In the genomic region with DNA sequence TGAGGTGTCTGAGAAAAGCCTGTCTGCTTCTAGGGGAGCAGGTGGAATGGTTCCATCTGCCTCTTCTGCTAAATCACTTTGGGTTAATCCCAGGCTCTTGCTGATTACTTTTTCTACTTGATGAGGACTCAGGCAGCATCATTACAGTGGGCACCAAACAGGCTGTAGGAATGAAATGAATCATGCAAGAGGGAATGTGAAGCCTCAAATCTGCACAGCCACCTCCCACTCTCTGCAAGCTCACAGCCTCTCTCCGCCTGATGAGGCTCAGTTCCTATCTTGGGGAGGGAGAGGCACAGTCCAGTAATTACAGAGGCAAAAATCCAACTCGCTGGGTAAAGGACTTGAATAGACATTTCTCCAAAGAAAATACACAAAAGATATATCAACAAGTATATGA, we compare ENCODE assay signal across 16 cellular contexts. TPM values are rescaled to one million over a fixed set of nuclear protein-coding genes. Genes with fewer than 3 reads are reported as not detected.
DNase-seq lines count a peak whose midpoint lies in the region; ATAC-seq and TF ChIP-seq lines count a peak whose summit lies in the region.
"Had no signal": no experiment of that assay in that cellular context is flagged by ENCODE, and none has a peak within 500 bp of the region (broad histone marks: within the 10 kb centered on the region; RNA-seq: fewer than 3 reads in every experiment).

No MANE protein-coding gene starts in this region.

- TF ChIP-seq POLR2A in gastroesophageal sphincter (IDR thresholded peaks at IDR 0.05) (no peak), transverse colon (IDR thresholded peaks at IDR 0.05) (no peak)

- no peak for TF ChIP-seq EP300 in gastroesophageal sphincter (IDR thresholded peaks at IDR 0.05)
- no peak for TF ChIP-seq EP300 in transverse colon (IDR thresholded peaks at IDR 0.05; ENCODE audit: low read depth)

- peak overlapping the region; percentile 36 for H3K4me3 ChIP-seq in adipocyte (ENCODE audit: low read length)
- no peak overlapping the region for H3K4me3 ChIP-seq in gastroesophageal sphincter
- H3K4me3 ChIP-seq in skeletal muscle cell (ENCODE audit: low read depth, low read length) = no peak overlapping the region
- no peak overlapping the region for H3K4me3 ChIP-seq in transverse colon
- H3K4me3 ChIP-seq: hepatocyte had no signal

- H3K9me3 ChIP-seq in adipocyte (ENCODE audit: control insufficient read depth, low read length) (no peaks in the 10 kb centered on the region), gastroesophageal sphincter (no peaks in the 10 kb centered on the region), transverse colon (no peaks in the 10 kb centered on the region)

- peak overlapping the region; percentile 32 for H3K9ac ChIP-seq in adipocyte (ENCODE audit: low read length)
- H3K9ac ChIP-seq: parathyroid adenoma had no signal

- peaks cover 56% of the 10 kb centered on the region for H3K4me1 ChIP-seq in adipocyte (ENCODE audit: control insufficient read depth, insufficient read depth, low read length)
- peaks cover 0 to 21% (median 6%) of the 10 kb centered on the region in 3 donors for H3K4me1 ChIP-seq in gastroesophageal sphincter
- H3K4me1 ChIP-seq in transverse colon = no peaks in the 10 kb centered on the region
- H3K4me1 ChIP-seq: parathyroid adenoma had no signal

- H3K36me3 ChIP-seq in adipocyte (ENCODE audit: control insufficient read depth, insufficient read depth, low read length, severe bottlenecking) = no peaks in the 10 kb centered on the region
- H3K36me3 ChIP-seq in gastroesophageal sphincter = peaks cover 0 to 12% of the 10 kb centered on the region in 2 donors
- no peaks in the 10 kb centered on the region for H3K36me3 ChIP-seq in transverse colon

- DNase-seq in Daoy (ENCODE audit: low read depth) = peak; percentile 28
- peak; percentile 24 for DNase-seq in adipocyte (ENCODE audit: low read depth)
- peak; percentile 31 for DNase-seq in skeletal muscle cell (ENCODE audit: low read depth)
- no peak for DNase-seq in NCI-H345 treated with DMSO at 0.1 percent for 48 hours (lab: John Stamatoyannopoulos, UW; ENCODE audit: unreplicated experiment)
- DNase-seq in NCI-H146 treated with DMSO at 0.1 percent for 48 hours (lab: John Stamatoyannopoulos, UW; ENCODE audit: unreplicated experiment) = no peak
- DNase-seq in transverse colon = no peak
- DNase-seq: activated naive CD4-positive, alpha-beta T cell treated with anti-CD3 and anti-CD28 coated beads, Interleukin-2, amount 10 ng/mL, durations not matched to agents 7 days and 5 days; CD8-positive, alpha-beta memory T cell; NCI-H446 treated with DMSO at 0.1 percent for 48 hours; stimulated activated CD4-positive, alpha-beta T cell treated with anti-CD3 and anti-CD28 coated beads, Interleukin-2, amount 100 ng/mL, for 48 hours had no signal

- H3K27ac ChIP-seq in gastroesophageal sphincter (peak overlapping the region in 2 of 4 donors; percentile 11 to 35), transverse colon (no peak overlapping the region)
- H3K27ac ChIP-seq: hepatocyte, parathyroid adenoma had no signal

- in situ Hi-C loops in transverse colon (cut with MboI; ENCODE audit: low pct_ligation_motif_present in 1 of 4, low pct_unique_long_range_greater_than_20kb in 1 of 4, low sequenced_read_pairs in 3 of 4) = no loop called here

- intact Hi-C loops in transverse colon (cut with DNase I; ENCODE audit: low total_unique reads) = no loop called here

- H3K27me3 ChIP-seq in adipocyte (replicated peaks; ENCODE audit: control insufficient read depth, insufficient read depth, low read length) (no peaks in the 10 kb centered on the region), gastroesophageal sphincter (no peaks in the 10 kb centered on the region), transverse colon (no peaks in the 10 kb centered on the region)
- H3K27me3 ChIP-seq: hepatocyte had no signal

- 14 to 54% methylated on average over 1 to 2 of the region's 2 CpGs for WGBS in gastroesophageal sphincter (ENCODE audit: low coverage in 1 of 2), 2 donors
- 64% methylated on average over 2 of the region's 2 CpGs; no CpG with 5 or more reads in 1 of the 2 donors for WGBS in transverse colon (ENCODE audit: low coverage in 1 of 2), 2 donors

- peak; percentile 49 for ATAC-seq in gastroesophageal sphincter
- ATAC-seq in GM18861 (IDR thresholded peaks at IDR 0.05; ENCODE audit: unreplicated experiment) = no peak
- ATAC-seq: stimulated activated memory B cell treated with anti-CD40 and anti-IgM and Interleukin-4, amounts not matched to agents 10 μg/mL and 1 μg/mL and 100 μg/mL, for 72 hours had no signal

- no peak for TF ChIP-seq CTCF in gastroesophageal sphincter (IDR thresholded peaks at IDR 0.05)
- no peak for TF ChIP-seq CTCF in transverse colon (IDR thresholded peaks at IDR 0.05)

RNA-seq across cellular contexts. Expression of gene HSPA12A, which starts 34.0 kb away (rescaled TPM):
- 4.9 and 11.0 TPM in 2 replicates for total RNA-seq in Daoy (2014; rRNA removed; shearing (Covaris generic))
- total RNA-seq in gastroesophageal sphincter (10 to 100 TPM; 12.3 to 26.3 (median 20.6) TPM), transverse colon (10 to 100 TPM in 1 of 4 donors, 1 to 10 TPM in 3; 6.4 to 52.3 (median 9.5) TPM)
- total RNA-seq: activated CD8-positive, alpha-beta memory T cell treated with anti-CD3 and anti-CD28 coated beads for 36 hours had no signal

Comparison
In these comparisons a context has a peak if more than half of its experiments do, and no peak if none do; other contexts are left out.
1. DNase-seq: peak in Daoy (single experiment), adipocyte (single experiment) and skeletal muscle cell (single experiment); none in NCI-H345 treated with DMSO at 0.1 percent for 48 hours (single experiment), NCI-H146 treated with DMSO at 0.1 percent for 48 hours (single experiment) and transverse colon (single experiment).